In genomic region chr3:101867521-101867920, GRCh38 we compare ENCODE assay signal across 16 cellular contexts. TPM values are rescaled to one million over a fixed set of nuclear protein-coding genes. Genes with fewer than 3 reads are reported as not detected.
A peak's percentile ranks its signal among the peaks of the same experiment; 100 is the strongest.
DNase-seq lines count a peak whose midpoint lies in the region; ATAC-seq and TF ChIP-seq lines count a peak whose summit lies in the region.
"Had no signal": no experiment of that assay in that cellular context is flagged by ENCODE, and none has a peak within 500 bp of the region (broad histone marks: within the 10 kb centered on the region; RNA-seq: fewer than 3 reads in every experiment).

No MANE protein-coding gene starts in this region.

- TF ChIP-seq EP300 in suprapubic skin (IDR thresholded peaks at IDR 0.05): no peak

- H3K4me3 ChIP-seq in IMR-90 (ENCODE audit: insufficient read depth, low read depth, low read length): no peak overlapping the region
- no peak overlapping the region for H3K4me3 ChIP-seq in neuronal stem cell (ENCODE audit: low read length in 2 of 2)
- H3K4me3 ChIP-seq in suprapubic skin: no peak overlapping the region
- no peak overlapping the region for H3K4me3 ChIP-seq in smooth muscle cell
- H3K4me3 ChIP-seq in GM23338: no peak overlapping the region
- H3K4me3 ChIP-seq: GM23248 had no signal

- H3K18ac ChIP-seq in IMR-90 (ENCODE audit: low read depth, low read length) (peak overlapping the region; percentile 35; the same call in 1 of the 2 replicates), neuronal stem cell (ENCODE audit: low read length) (no peak overlapping the region)

- intact Hi-C loops in IMR-90 (cut with micrococcal nuclease): loop anchor here (5.0 kb wide), 1 partner anchor 220 kb away; no protein-coding TSS in a partner anchor

- H2BK5ac ChIP-seq in IMR-90 (ENCODE audit: low read depth, low read length, poor library complexity, severe bottlenecking): no peak overlapping the region
- H2BK5ac ChIP-seq in neuronal stem cell (ENCODE audit: low read length): no peak overlapping the region

- no peak overlapping the region for H2AFZ ChIP-seq in IMR-90 (replicated peaks; ENCODE audit: low read length, poor library complexity)
- H2AFZ ChIP-seq in neuronal stem cell (ENCODE audit: low read length): no peak overlapping the region
- H2AFZ ChIP-seq in smooth muscle cell (ENCODE audit: low read depth): no peak overlapping the region
- H2AFZ ChIP-seq in GM23338: no peak overlapping the region
- H2AFZ ChIP-seq: GM23248 had no signal

- no peak for TF ChIP-seq POLR2A in IMR-90 (IDR thresholded peaks at IDR 0.05; ENCODE audit: low read depth, low read length)
- TF ChIP-seq POLR2A in suprapubic skin (IDR thresholded peaks at IDR 0.05): no peak

- H3K23ac ChIP-seq in IMR-90 (ENCODE audit: low read depth, low read length) (peak overlapping the region; percentile 23; the same call in 1 of the 2 replicates), neuronal stem cell (ENCODE audit: low read depth, low read length, poor library complexity) (no peak overlapping the region)

- no peak overlapping the region for H2AK9ac ChIP-seq in IMR-90 (replicated peaks; ENCODE audit: low read depth, low read length, poor library complexity)

- no peaks in the 10 kb centered on the region for H3K79me2 ChIP-seq in smooth muscle cell (ENCODE audit: low read depth)
- no peaks in the 10 kb centered on the region for H3K79me2 ChIP-seq in GM23338 (replicated peaks; ENCODE audit: insufficient read depth)

- H3K4me1 Mint-ChIP-seq in activated T-cell treated with anti-CD3 and anti-CD28 coated beads, Interleukin-2, amount 50 U/mL, for 72 hours (ENCODE audit: low read depth): peaks cover 19% of the 10 kb centered on the region
- H3K4me1 Mint-ChIP-seq in central memory CD8-positive, alpha-beta T cell: no peaks in the 10 kb centered on the region
- peaks cover 4% of the 10 kb centered on the region; the same call in 2 of the 3 replicates for H3K4me1 Mint-ChIP-seq in GM23338

- H3K14ac ChIP-seq in IMR-90 (replicated peaks; ENCODE audit: low read depth, low read length) (no peak overlapping the region), neuronal stem cell (ENCODE audit: low read length) (no peak overlapping the region)

- no peaks in the 10 kb centered on the region for H3K9me2 ChIP-seq in GM23338 (ENCODE audit: insufficient read depth)

- H2BK15ac ChIP-seq in IMR-90 (ENCODE audit: low read depth, low read length) (no peak overlapping the region), neuronal stem cell (ENCODE audit: low read length) (no peak overlapping the region)

- H4K8ac ChIP-seq in IMR-90 (ENCODE audit: low read depth in 2 of 2, low read length in 2 of 2) (no peak overlapping the region), neuronal stem cell (ENCODE audit: low read depth, low read length) (no peak overlapping the region)

- CTCF ChIA-PET in IMR-90 (lab: Yijun Ruan, JAX): interaction anchor here (0.6 to 1.4 kb wide), 2 partner anchors 16 to 206 kb away, joined by 3 to 5 read pairs; no protein-coding TSS in a partner anchor

- H2BK120ac ChIP-seq in IMR-90 (ENCODE audit: low read depth, low read length) (no peak overlapping the region), neuronal stem cell (ENCODE audit: low read depth, low read length) (no peak overlapping the region)

- no peaks in the 10 kb centered on the region for H3K9me1 ChIP-seq in IMR-90 (ENCODE audit: insufficient read depth, low read length)

- no peaks in the 10 kb centered on the region for H3K36me3 ChIP-seq in IMR-90 (ENCODE audit: control insufficient read depth, insufficient read depth, low read length)
- no peaks in the 10 kb centered on the region for H3K36me3 ChIP-seq in neuronal stem cell (replicated peaks in 1 of 2; ENCODE audit: control insufficient read depth in 2 of 2, insufficient read depth in 2 of 2, low read length in 2 of 2)
- H3K36me3 ChIP-seq in suprapubic skin: peaks cover 6% of the 10 kb centered on the region
- no peaks in the 10 kb centered on the region for H3K36me3 ChIP-seq in smooth muscle cell (ENCODE audit: low read depth)
- no peaks in the 10 kb centered on the region for H3K36me3 ChIP-seq in GM23338 (ENCODE audit: insufficient read depth)

- TF ChIP-seq CTCF in IMR-90 (conservative IDR thresholded peaks at IDR 0.05; ENCODE audit: low read depth, low read length) (no peak), suprapubic skin (IDR thresholded peaks at IDR 0.05) (no peak), smooth muscle cell (IDR thresholded peaks at IDR 0.05; ENCODE audit: borderline replicate concordance, insufficient read depth, poor library complexity, severe bottlenecking) (no peak), GM23338 (conservative IDR thresholded peaks at IDR 0.05; ENCODE audit: low read depth in 2 of 2) (no peak)

- H3K27ac ChIP-seq in IMR-90 (ENCODE audit: insufficient read depth, low read length) (no peak overlapping the region), neuronal stem cell (replicated peaks; ENCODE audit: low read length) (no peak overlapping the region), suprapubic skin (no peak overlapping the region), smooth muscle cell (ENCODE audit: low read depth) (no peak overlapping the region), GM23338 (ENCODE audit: low read depth) (no peak overlapping the region)
- H3K27ac ChIP-seq: C4-2B, GM23248, HL-60 had no signal

- peak overlapping the region; percentile 11; the same call in 1 of the 2 replicates for H2AK5ac ChIP-seq in IMR-90 (ENCODE audit: low read depth, low read length)
- no peak overlapping the region for H2AK5ac ChIP-seq in neuronal stem cell (ENCODE audit: low read depth, low read length)

- no peak for DNase-seq in activated T-cell treated with anti-CD3 and anti-CD28 coated beads, Interleukin-2, amount 50 U/mL, for 72 hours
- no peak for DNase-seq in activated T-cell treated with anti-CD3 and anti-CD28 coated beads, Interleukin-2, amount 50 U/mL, for 48 hours
- DNase-seq in IMR-90 (no peak), neuronal stem cell (ENCODE audit: low spot score) (peak; percentile 20), suprapubic skin (ENCODE audit: low spot score in 2 of 2) (no peak), smooth muscle cell (lab: John Stamatoyannopoulos, UW; ENCODE audit: unreplicated experiment) (no peak), GM23338 (ENCODE audit: low spot score) (no peak)
- DNase-seq in central memory CD8-positive, alpha-beta T cell (ENCODE audit: low spot score in 2 of 2): no peak
- DNase-seq: GM23248, NCI-H1105 treated with DMSO at 0.1 percent for 48 hours, NCI-H187, NCI-H446, NCI-H748 treated with DMSO at 0.1 percent for 48 hours had no signal

- no peaks in the 10 kb centered on the region; the same call in 1 of the 2 replicates for H4K20me1 ChIP-seq in IMR-90 (ENCODE audit: insufficient read depth, low read length)
- H4K20me1 ChIP-seq in smooth muscle cell (ENCODE audit: low read depth): no peaks in the 10 kb centered on the region
- no peaks in the 10 kb centered on the region; the same call in 1 of the 2 replicates for H4K20me1 ChIP-seq in GM23338 (replicated peaks; ENCODE audit: insufficient read depth)

- TF ChIP-seq RAD21 in IMR-90 (IDR thresholded peaks at IDR 0.05; ENCODE audit: low read length): no peak

- no peaks in the 10 kb centered on the region for H3K9me3 Mint-ChIP-seq in activated T-cell treated with anti-CD3 and anti-CD28 coated beads, Interleukin-2, amount 50 U/mL, for 72 hours
- H3K9me3 Mint-ChIP-seq in central memory CD8-positive, alpha-beta T cell: no peaks in the 10 kb centered on the region
- H3K9me3 Mint-ChIP-seq in GM23338: no peaks in the 10 kb centered on the region

- H3K36me3 Mint-ChIP-seq in activated T-cell treated with anti-CD3 and anti-CD28 coated beads, Interleukin-2, amount 50 U/mL, for 72 hours (ENCODE audit: insufficient read depth in 2 of 2): peaks cover 0 to 2% of the 10 kb centered on the region in 2 donors
- H3K36me3 Mint-ChIP-seq in central memory CD8-positive, alpha-beta T cell (ENCODE audit: insufficient read depth): peaks cover 10% of the 10 kb centered on the region
- no peaks in the 10 kb centered on the region for H3K36me3 Mint-ChIP-seq in GM23338 (ENCODE audit: low read depth)

- POLR2A ChIA-PET in IMR-90 (lab: Charles Lee; ENCODE audit: unreplicated experiment): no interaction called here

- no peaks in the 10 kb centered on the region for H3F3A ChIP-seq in smooth muscle cell (ENCODE audit: low read depth)
- no peaks in the 10 kb centered on the region for H3F3A ChIP-seq in GM23338 (replicated peaks; ENCODE audit: low read depth)

- no TSS peak for BruUV-seq in IMR-90 (replicated peaks; lab: Mats Ljungman, UMichigan)

- no peak overlapping the region for H2BK20ac ChIP-seq in IMR-90 (ENCODE audit: low read depth, low read length)

- H3K56ac ChIP-seq in IMR-90 (ENCODE audit: extremely low read depth, insufficient read depth, low read length): no peak overlapping the region

- no peak for ATAC-seq in activated T-cell treated with anti-CD3 and anti-CD28 coated beads, Interleukin-2, amount 50 U/mL, for 72 hours (replicated peaks in 1 of 2)
- no peak for ATAC-seq in IMR-90 (ENCODE audit: low read depth)
- no peak for ATAC-seq in central memory CD8-positive, alpha-beta T cell (replicated peaks; ENCODE audit: extremely low read depth, poor library complexity, severe bottlenecking)
- ATAC-seq in GM23338: no peak
- ATAC-seq: Right ventricle myocardium inferior had no signal

- no peak overlapping the region for H4K91ac ChIP-seq in IMR-90 (ENCODE audit: insufficient read depth, low read depth, low read length)
- no peak overlapping the region for H4K91ac ChIP-seq in neuronal stem cell (ENCODE audit: low read depth, low read length, poor library complexity)

- H2BK12ac ChIP-seq in neuronal stem cell (ENCODE audit: low read length): no peak overlapping the region

- no peak overlapping the region for H3K4me3 Mint-ChIP-seq in activated T-cell treated with anti-CD3 and anti-CD28 coated beads, Interleukin-2, amount 50 U/mL, for 72 hours
- no peak overlapping the region for H3K4me3 Mint-ChIP-seq in central memory CD8-positive, alpha-beta T cell
- no peak overlapping the region for H3K4me3 Mint-ChIP-seq in GM23338

- in situ Hi-C loops in IMR-90 (cut with MboI; ENCODE audit: low sequenced_read_pairs): no loop called here

- H3K4me2 ChIP-seq in IMR-90 (ENCODE audit: low read depth, low read length) (no peak overlapping the region), neuronal stem cell (ENCODE audit: insufficient read depth, low read length, poor library complexity, severe bottlenecking) (no peak overlapping the region), smooth muscle cell (no peak overlapping the region), GM23338 (no peak overlapping the region)

- dilution Hi-C loops in IMR-90 (cut with HindIII; ENCODE audit: low sequenced_read_pairs, unreplicated experiment): no loop called here

- H3K9ac ChIP-seq in IMR-90 (ENCODE audit: low read depth, low read length): no peak overlapping the region
- no peak overlapping the region for H3K9ac ChIP-seq in neuronal stem cell (ENCODE audit: low read depth, low read length, poor library complexity)
- H3K9ac ChIP-seq in smooth muscle cell (ENCODE audit: low read depth): no peak overlapping the region
- H3K9ac ChIP-seq: GM23248 had no signal

- H3K4ac ChIP-seq in IMR-90 (ENCODE audit: low read depth, low read length) (no peak overlapping the region), neuronal stem cell (ENCODE audit: low read length) (no peak overlapping the region)

- no peaks in the 10 kb centered on the region for H3K27me3 Mint-ChIP-seq in activated T-cell treated with anti-CD3 and anti-CD28 coated beads, Interleukin-2, amount 50 U/mL, for 72 hours (ENCODE audit: low read depth)
- H3K27me3 Mint-ChIP-seq in central memory CD8-positive, alpha-beta T cell: no peaks in the 10 kb centered on the region
- H3K27me3 Mint-ChIP-seq in GM23338 (ENCODE audit: insufficient read depth, low read depth, poor library complexity): peaks cover 4% of the 10 kb centered on the region

- no peaks in the 10 kb centered on the region for H3K9me3 ChIP-seq in IMR-90 (ENCODE audit: control insufficient read depth, insufficient read depth, low read length)
- H3K9me3 ChIP-seq in neuronal stem cell (replicated peaks in 1 of 2; ENCODE audit: control insufficient read depth in 2 of 2, insufficient read depth in 1 of 2, low read depth in 1 of 2, low read length in 2 of 2): no peaks in the 10 kb centered on the region
- H3K9me3 ChIP-seq in suprapubic skin: no peaks in the 10 kb centered on the region
- no peaks in the 10 kb centered on the region for H3K9me3 ChIP-seq in smooth muscle cell (replicated peaks; ENCODE audit: low read depth)

- peak overlapping the region; percentile 83 for H3K27ac Mint-ChIP-seq in activated T-cell treated with anti-CD3 and anti-CD28 coated beads, Interleukin-2, amount 50 U/mL, for 72 hours
- peak overlapping the region; percentile 0 for H3K27ac Mint-ChIP-seq in central memory CD8-positive, alpha-beta T cell (ENCODE audit: low read depth)
- H3K27ac Mint-ChIP-seq in GM23338: no peak overlapping the region

- H3K27me3 ChIP-seq in IMR-90 (ENCODE audit: control insufficient read depth, insufficient read depth, low read length) (no peaks in the 10 kb centered on the region), neuronal stem cell (ENCODE audit: control insufficient read depth in 3 of 3, insufficient read depth in 3 of 3, low read depth in 1 of 3, low read length in 3 of 3) (peaks cover 0 to 1% (median 0%) of the 10 kb centered on the region in 3 experiments), suprapubic skin (no peaks in the 10 kb centered on the region), smooth muscle cell (ENCODE audit: low read depth) (no peaks in the 10 kb centered on the region), GM23338 (ENCODE audit: insufficient read depth) (no peaks in the 10 kb centered on the region)

- H4K5ac ChIP-seq in IMR-90 (ENCODE audit: low read depth, low read length): no peak overlapping the region

- H3K79me1 ChIP-seq in IMR-90 (ENCODE audit: low read depth in 1 of 2, low read length in 2 of 2) (no peaks in the 10 kb centered on the region), neuronal stem cell (ENCODE audit: low read depth, low read length) (no peaks in the 10 kb centered on the region)

- H3K4me1 ChIP-seq in IMR-90 (ENCODE audit: control insufficient read depth, insufficient read depth, low read length): peaks cover 8% of the 10 kb centered on the region
- peaks cover 3 to 8% of the 10 kb centered on the region in 2 donors for H3K4me1 ChIP-seq in neuronal stem cell (ENCODE audit: control insufficient read depth in 2 of 2, insufficient read depth in 1 of 2, low read depth in 1 of 2, low read length in 2 of 2)
- peaks cover 30% of the 10 kb centered on the region for H3K4me1 ChIP-seq in suprapubic skin
- no peaks in the 10 kb centered on the region for H3K4me1 ChIP-seq in smooth muscle cell (ENCODE audit: low read depth)
- no peaks in the 10 kb centered on the region for H3K4me1 ChIP-seq in GM23338 (ENCODE audit: insufficient read depth)

RNA-seq across cellular contexts. Expression of gene NFKBIZ, which starts 18.2 kb away (rescaled TPM):
- 100 to 1,000 TPM; 116 to 208 TPM for total RNA-seq in activated T-cell treated with anti-CD3 and anti-CD28 coated beads, Interleukin-2, amount 50 U/mL, for 72 hours
- total RNA-seq in IMR-90 (2012; rRNA removed) (35.0 and 43.0 TPM in 2 replicates), suprapubic skin (100 to 1,000 TPM; 142 to 311 (median 159) TPM), smooth muscle cell (236 and 307 TPM in 2 replicates)
- polyA plus RNA-seq in IMR-90 (2012; rRNA removed) (40.9 and 56.2 TPM in 2 replicates), smooth muscle cell (269 and 306 TPM in 2 replicates), GM23338 (2016; fragmentation: Nextera tagmentation; extraction: Ambion mirVana) (14.1 TPM in 2 replicates)
- polyA plus RNA-seq in IMR-90 (2012; cell fraction: cytosol; rRNA removed): 42.6 and 52.3 TPM in 2 replicates
- polyA plus RNA-seq in IMR-90 (2012; cell fraction: nucleus; rRNA removed; ENCODE audit: low replicate concordance): 482 and 691 TPM in 2 replicates
- 5.5 TPM for polyA plus RNA-seq in neuronal stem cell (2013, experiment 1 of 2)
- polyA plus RNA-seq in neuronal stem cell (2013, experiment 2 of 2): 6.6 TPM
- total RNA-seq in GM23338 (2014; rRNA removed; shearing (Covaris generic)): 13.1 and 18.2 TPM in 2 replicates
